ENCODE assay signal across 35 cellular contexts in the genomic region with DNA sequence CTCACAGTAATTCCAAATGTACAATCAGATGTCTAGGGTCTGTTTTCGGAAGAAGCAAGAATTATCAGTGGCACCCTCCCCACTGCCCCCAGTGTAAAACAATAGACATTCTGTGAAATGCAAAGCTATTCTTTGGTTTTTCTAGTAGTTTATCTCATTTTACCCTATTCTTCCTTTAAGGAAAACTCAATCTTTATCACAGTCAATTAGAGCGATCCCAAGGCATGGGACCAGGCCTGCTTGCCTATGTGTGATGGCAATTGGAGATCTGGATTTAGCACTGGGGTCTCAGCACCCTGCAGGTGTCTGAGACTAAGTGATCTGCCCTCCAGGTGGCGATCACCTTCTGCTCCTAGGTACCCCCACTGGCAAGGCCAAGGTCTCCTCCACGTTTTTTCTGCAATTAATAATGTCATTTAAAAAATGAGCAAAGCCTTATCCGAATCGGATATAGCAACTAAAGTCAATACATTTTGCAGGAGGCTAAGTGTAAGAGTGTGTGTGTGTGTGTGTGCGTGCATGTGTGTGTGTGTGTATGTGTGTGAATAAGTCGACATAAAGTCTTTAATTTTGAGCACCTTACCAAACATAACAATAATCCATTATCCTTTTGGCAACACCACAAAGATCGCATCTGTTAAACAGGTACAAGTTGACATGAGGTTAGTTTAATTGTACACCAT. TPM values are rescaled to one million over a fixed set of nuclear protein-coding genes. Genes with fewer than 3 reads are reported as not detected.
DNase-seq lines count a peak whose midpoint lies in the region; ATAC-seq, FAIRE-seq and TF ChIP-seq lines count a peak whose summit lies in the region.
"Had no signal": no experiment of that assay in that cellular context is flagged by ENCODE, and none has a peak within 500 bp of the region (broad histone marks: within the 10 kb centered on the region; RNA-seq: fewer than 3 reads in every experiment).

No MANE protein-coding gene starts in this region.

- TF ChIP-seq CTCF in A549 (IDR thresholded peaks at IDR 0.05) (no peak), C4-2B (conservative IDR thresholded peaks at IDR 0.05) (peak; percentile 20), Loucy (conservative IDR thresholded peaks at IDR 0.05; ENCODE audit: low read length) (peak; percentile 21), K562 (IDR thresholded peaks at IDR 0.05 in 2 of 3, conservative IDR thresholded peaks at IDR 0.05 in 1 of 3; ENCODE audit: insufficient read depth in 2 of 3, low read depth in 1 of 3, low read length in 3 of 3) (peak in 2 of 3 experiments; percentile 37 to 40; a peak in 2 of 6 replicates)

- POLR2A ChIA-PET in A549 (lab: Yijun Ruan, JAX) (no interaction called here), K562 (lab: Yijun Ruan, JAX) (no interaction called here)

- H3K4me1 ChIP-seq in A549 (peaks cover 10% of the 10 kb centered on the region; the same call in 2 of the 3 replicates), Loucy (ENCODE audit: insufficient read depth, low read length, poor library complexity, severe bottlenecking) (no peaks in the 10 kb centered on the region), K562 (replicated peaks in 1 of 2; ENCODE audit: control insufficient read depth in 2 of 2, insufficient read depth in 2 of 2, low read length in 2 of 2) (peaks cover 4 to 14% of the 10 kb centered on the region in 2 experiments)
- H3K4me1 ChIP-seq: colonic mucosa, HAP-1, neural progenitor cell, pancreas, upper lobe of left lung had no signal

- H3K79me2 ChIP-seq in Loucy (ENCODE audit: insufficient read depth, low read length) (no peaks in the 10 kb centered on the region), K562 (ENCODE audit: control insufficient read depth, insufficient read depth, low read length) (no peaks in the 10 kb centered on the region)

- H4K20me1 ChIP-seq in Loucy (ENCODE audit: insufficient read depth, low read length, poor library complexity, severe bottlenecking) (no peaks in the 10 kb centered on the region), K562 (replicated peaks; ENCODE audit: control insufficient read depth, insufficient read depth, low read length) (no peaks in the 10 kb centered on the region)

- H3K27ac ChIP-seq in A549, result no peak overlapping the region
- no peak overlapping the region for H3K27ac ChIP-seq in C4-2B
- no peak overlapping the region for H3K27ac ChIP-seq in K562 (ENCODE audit: extremely low read depth, low read depth, low read length)
- H3K27ac ChIP-seq: cardiac muscle cell, colonic mucosa, epithelial cell of prostate, HL-60, neural progenitor cell, pancreas, skin epidermis, suprapubic skin, upper lobe of left lung had no signal

- WGBS in A549 (ENCODE audit: missing lambda C conversion rate), result 79% methylated on average over 9 of the region's 9 CpGs
- WGBS in K562 (ENCODE audit: insufficient coverage, low coverage, missing lambda C conversion rate), result 56% methylated on average over 9 of the region's 9 CpGs

- no peaks in the 10 kb centered on the region for H3K9me2 ChIP-seq in Loucy (replicated peaks; ENCODE audit: low read depth, low read length)
- H3K9me2 ChIP-seq: SK-N-SH had no signal

- H2AFZ ChIP-seq in Loucy (ENCODE audit: low read length) (no peak overlapping the region), K562 (ENCODE audit: low read depth, low read length) (no peak overlapping the region)
- H2AFZ ChIP-seq: neural progenitor cell had no signal

- no peak for TF ChIP-seq RAD21 in A549 (conservative IDR thresholded peaks at IDR 0.05 in 1 of 2, IDR thresholded peaks at IDR 0.05 in 1 of 2)
- peak; percentile 9 to 67; a peak in 2 of 4 replicates for TF ChIP-seq RAD21 in K562 (CRISPR knock-in tag; conservative IDR thresholded peaks at IDR 0.05 in 1 of 2, IDR thresholded peaks at IDR 0.05 in 1 of 2)

- no peak overlapping the region for H3K9ac ChIP-seq in Loucy (ENCODE audit: low read depth, low read length, poor library complexity, severe bottlenecking)
- H3K9ac ChIP-seq in K562 (ENCODE audit: insufficient read depth in 1 of 2, low read depth in 2 of 2, low read length in 2 of 2), result no peak overlapping the region
- H3K9ac ChIP-seq: neural progenitor cell, SK-N-SH had no signal

- TF ChIP-seq EP300 in A549 (IDR thresholded peaks at IDR 0.05) (no peak), K562 (IDR thresholded peaks at IDR 0.05; ENCODE audit: low read length) (no peak)

- FAIRE-seq in A549 (lab: Jason Lieb, UNC) (peak; percentile 97), K562 (lab: Jason Lieb, UNC) (peak; percentile 54), GM19239 (lab: Jason Lieb, UNC) (no peak)
- FAIRE-seq: astrocyte, GM12878, islet of Langerhans, pancreas, TTC549 had no signal

- H3K27me3 ChIP-seq in Loucy (ENCODE audit: insufficient read depth, low read length, poor library complexity, severe bottlenecking) (no peaks in the 10 kb centered on the region), K562 (ENCODE audit: control insufficient read depth in 2 of 2, insufficient read depth in 2 of 2, low read length in 2 of 2) (no peaks in the 10 kb centered on the region)
- H3K27me3 ChIP-seq: cardiac muscle cell, colonic mucosa, neural progenitor cell, pancreas, suprapubic skin, upper lobe of left lung had no signal

- H3K4me3 ChIP-seq in A549 (no peak overlapping the region), Loucy (ENCODE audit: low read length, poor library complexity, severe bottlenecking) (no peak overlapping the region), K562 (no peak overlapping the region)
- H3K4me3 ChIP-seq: cardiac muscle cell, colonic mucosa, GM12878, HAP-1, neural progenitor cell, pancreas, skin epidermis, suprapubic skin, upper lobe of left lung had no signal

- ATAC-seq in A549 (no peak), K562 (peak; percentile 61; the same call in 2 of the 3 replicates), GM18498 (IDR thresholded peaks at IDR 0.05; ENCODE audit: unreplicated experiment) (no peak)
- ATAC-seq: GM12878, left ventricle myocardium superior, pancreas had no signal

- intact Hi-C loops in K562 (cut with micrococcal nuclease), result loop anchor here (2.0 kb wide), 1 partner anchor 24 kb away; no protein-coding TSS in a partner anchor

- H3K9me3 ChIP-seq in A549, result no peaks in the 10 kb centered on the region
- no peaks in the 10 kb centered on the region for H3K9me3 ChIP-seq in Loucy (ENCODE audit: insufficient read depth, low read depth, low read length)
- H3K9me3 ChIP-seq in K562 (replicated peaks; ENCODE audit: control insufficient read depth, insufficient read depth, low read depth, low read length), result no peaks in the 10 kb centered on the region
- H3K9me3 ChIP-seq: colonic mucosa, HAP-1, pancreas, SK-N-SH, suprapubic skin, upper lobe of left lung had no signal

- H3K36me3 ChIP-seq in Loucy (ENCODE audit: insufficient read depth, low read length), result no peaks in the 10 kb centered on the region
- H3K36me3 ChIP-seq in K562 (ENCODE audit: control insufficient read depth, insufficient read depth, low read length), result no peaks in the 10 kb centered on the region
- H3K36me3 ChIP-seq: cardiac muscle cell, colonic mucosa, HAP-1, neural progenitor cell, pancreas, suprapubic skin, upper lobe of left lung had no signal

- CTCF ChIA-PET in A549 (lab: Yijun Ruan, JAX), result interaction anchor here (1.3 kb wide), 1 partner anchor 190 kb away, joined by 3 read pairs; no protein-coding TSS in a partner anchor
- CTCF ChIA-PET in K562 (lab: Yijun Ruan, JAX; ENCODE audit: low intra/inter-chr PET ratio), result no interaction called here

- DNase-seq in A549 (ENCODE audit: low read depth in 1 of 2, low spot score in 1 of 2) (no peak), K562 (ENCODE audit: extremely low read depth in 1 of 4, low spot score in 3 of 4) (peak in 1 of 4 experiments; percentile 41), NCI-H146 (lab: John Stamatoyannopoulos, UW) (no peak), GM19239 (ENCODE audit: insufficient read length, low spot score) (no peak)
- no peak for DNase-seq in activated CD4-positive, alpha-beta T cell treated with anti-CD3 and anti-CD28 coated beads for 4 hours
- DNase-seq: activated CD4-positive, CD25-positive, alpha-beta regulatory T cell treated with anti-CD3 and anti-CD28 coated beads, Interleukin-2, amount 50 U/mL, for 72 hours; activated effector memory CD4-positive, alpha-beta T cell treated with anti-CD3 and anti-CD28 coated beads, Interleukin-2, amount 50 U/mL, for 16 hours; Calu3; colonic mucosa; effector CD4-positive, alpha-beta T cell; EL; Karpas-422; left ventricle myocardium superior; NCI-H1436 treated with DMSO at 0.1 percent for 48 hours; NCI-H2107; NCI-H774; pancreas; SK-N-SH; stimulated activated naive CD4-positive, alpha-beta T cell; upper lobe of left lung had no signal

- TF ChIP-seq POLR2A in A549 (IDR thresholded peaks at IDR 0.05; ENCODE audit: low read length) (no peak), K562 (conservative IDR thresholded peaks at IDR 0.05) (no peak)

- BruUV-seq in K562 (replicated peaks; lab: Mats Ljungman, UMichigan), result no TSS peak

- H3F3A ChIP-seq in Loucy (ENCODE audit: low read depth), result no peaks in the 10 kb centered on the region

- no peak overlapping the region for H3K4me2 ChIP-seq in A549
- H3K4me2 ChIP-seq in Loucy (ENCODE audit: low read depth, low read length, poor library complexity, severe bottlenecking), result no peak overlapping the region
- H3K4me2 ChIP-seq in K562 (ENCODE audit: insufficient read depth, low read length), result no peak overlapping the region
- H3K4me2 ChIP-seq: neural progenitor cell, SK-N-SH had no signal

- in situ Hi-C loops in K562 (cut with MboI), result no loop called here

- H3K9me1 ChIP-seq in K562 (ENCODE audit: control insufficient read depth, insufficient read depth, low read length), result no peaks in the 10 kb centered on the region

RNA-seq across cellular contexts. Expression of a gene that starts 59.7 kb away (rescaled TPM):
- 1.0 and 1.4 TPM in 2 replicates for polyA plus RNA-seq in A549 (2011; rRNA removed)
- 0.29 and 0.47 TPM in 2 replicates for polyA plus RNA-seq in A549 (2012; cell fraction: cytosol; rRNA removed)
- 0.28 and 0.56 TPM in 2 replicates for polyA plus RNA-seq in A549 (2012; cell fraction: nucleus; rRNA removed)
- polyA plus RNA-seq in A549 (2017; fragmentation: RNase III; extraction: RNeasy Plus Mini Kit Qiagen cat#74134 plus additional on column Dnase treatment), result 0.31 to 0.71 TPM (median 0.35 TPM) in 3 replicates
- polyA minus RNA-seq in A549 (2011; rRNA and poly(A)+ RNA removed), result 3.8 and 3.9 TPM in 2 replicates
- total RNA-seq in K562 (2011; cell fraction: chromatin; rRNA removed; ENCODE audit: low replicate concordance), result 0.07 TPM in 1 of 2 replicates, not detected in the other
- total RNA-seq in K562 (2011; cell fraction: nucleolus; rRNA removed), result not detected in 2 replicates
- total RNA-seq in K562 (2011; cell fraction: nucleoplasm; rRNA removed), result not detected in 2 replicates
- 0.09 and 0.20 TPM in 2 replicates for total RNA-seq in K562 (2014; rRNA removed)
- 0.15 and 0.32 TPM in 2 replicates for total RNA-seq in K562 (2014; rRNA removed; fragmentation: Illumina TruSeq; extraction: Trizol)
- total RNA-seq in K562 (2015; rRNA removed; fragmentation: Illumina TruSeq; extraction: Trizol), result 0.11 and 0.14 TPM in 2 replicates
- total RNA-seq in K562 (2021), result 0.24 and 0.65 TPM in 2 replicates
- polyA plus RNA-seq in K562 (2011; rRNA removed), result 0.04 and 0.09 TPM in 2 replicates
- 0.03 and 0.07 TPM in 2 replicates for polyA plus RNA-seq in K562 (2011; cell fraction: cytosol; rRNA removed)
- polyA plus RNA-seq in K562 (2011; cell fraction: nucleus; rRNA removed), result 0.08 and 0.16 TPM in 2 replicates
- polyA plus RNA-seq in K562 (2012), result 0.13 and 0.14 TPM in 2 replicates
- 0.08 and 0.09 TPM in 2 replicates for polyA plus RNA-seq in K562 (2014; fragmentation: Illumina TruSeq; extraction: Trizol)
- polyA plus RNA-seq in K562 (2014; fragmentation: Nextera tagmentation; extraction: Ambion mirVana), result under 1 TPM; 0.03 to 0.11 TPM
- 0.05 and 1.4 TPM in 2 replicates for polyA plus RNA-seq in K562 (2014; rRNA removed)
- 0.06 and 0.14 TPM in 2 replicates for polyA minus RNA-seq in K562 (2011; rRNA and poly(A)+ RNA removed)
- 0.73 TPM in 1 of 2 replicates, not detected in the other for polyA minus RNA-seq in K562 (2011; cell fraction: cytosol; rRNA and poly(A)+ RNA removed)
- 0.13 TPM in 1 of 2 replicates, not detected in the other for polyA minus RNA-seq in K562 (2011; cell fraction: nucleus; rRNA and poly(A)+ RNA removed)
- total RNA-seq: astrocyte had no signal
- polyA plus RNA-seq: CD14-positive monocyte had no signal
